16 cellular contexts compared by ENCODE assay signal in genomic region chr22:49623715-49624114, GRCh38.
DNase-seq lines count a peak whose midpoint lies in the region; ATAC-seq and TF ChIP-seq lines count a peak whose summit lies in the region.
"Had no signal": no experiment of that assay in that cellular context is flagged by ENCODE, and none has a peak within 500 bp of the region (broad histone marks: within the 10 kb centered on the region; RNA-seq: fewer than 3 reads in every experiment).

No MANE protein-coding gene starts in this region.

- H3K9me3 ChIP-seq in psoas muscle = no peaks in the 10 kb centered on the region
- H3K9me3 ChIP-seq: BLaER1, Caco-2 had no signal

- no peaks in the 10 kb centered on the region for H3K27me3 Mint-ChIP-seq in activated naive CD8-positive, alpha-beta T cell treated with anti-CD3 and anti-CD28 coated beads, Interleukin-2, amount 50 U/mL, for 24 hours
- no peaks in the 10 kb centered on the region for H3K27me3 Mint-ChIP-seq in activated naive CD8-positive, alpha-beta T cell treated with anti-CD3 and anti-CD28 coated beads for 36 hours
- no peaks in the 10 kb centered on the region for H3K27me3 Mint-ChIP-seq in natural killer cell treated with Interleukin-12 subunit alpha and Interleukin-12 subunit beta and Interleukin-15 and Interleukin-18, amount 100 ng/mL, for 72 hours
- no peaks in the 10 kb centered on the region for H3K27me3 Mint-ChIP-seq in natural killer cell (ENCODE audit: low read depth in 2 of 2)
- H3K27me3 Mint-ChIP-seq: CD8-positive, alpha-beta memory T cell had no signal

- no peak overlapping the region for H3K4me3 Mint-ChIP-seq in activated naive CD8-positive, alpha-beta T cell treated with anti-CD3 and anti-CD28 coated beads, Interleukin-2, amount 50 U/mL, for 24 hours
- H3K4me3 Mint-ChIP-seq in activated naive CD8-positive, alpha-beta T cell treated with anti-CD3 and anti-CD28 coated beads for 36 hours = no peak overlapping the region
- H3K4me3 Mint-ChIP-seq in natural killer cell treated with Interleukin-12 subunit alpha and Interleukin-12 subunit beta and Interleukin-15 and Interleukin-18, amount 100 ng/mL, for 72 hours = no peak overlapping the region
- no peak overlapping the region for H3K4me3 Mint-ChIP-seq in natural killer cell
- H3K4me3 Mint-ChIP-seq: CD8-positive, alpha-beta memory T cell had no signal

- H3K4me1 Mint-ChIP-seq in activated naive CD8-positive, alpha-beta T cell treated with anti-CD3 and anti-CD28 coated beads, Interleukin-2, amount 50 U/mL, for 24 hours = peaks cover 15% of the 10 kb centered on the region
- H3K4me1 Mint-ChIP-seq in activated naive CD8-positive, alpha-beta T cell treated with anti-CD3 and anti-CD28 coated beads for 36 hours = peaks cover 3% of the 10 kb centered on the region
- H3K4me1 Mint-ChIP-seq in natural killer cell treated with Interleukin-12 subunit alpha and Interleukin-12 subunit beta and Interleukin-15 and Interleukin-18, amount 100 ng/mL, for 72 hours (ENCODE audit: low read depth in 2 of 2) = peaks cover 8 to 16% of the 10 kb centered on the region in 2 donors
- H3K4me1 Mint-ChIP-seq in natural killer cell = peaks cover 5 to 22% of the 10 kb centered on the region in 2 donors

- 76 to 90% (median 80%) methylated on average over 13 of the region's 13 CpGs for WGBS in psoas muscle, 3 donors

- TF ChIP-seq CTCF in natural killer cell (IDR thresholded peaks at IDR 0.05) (no peak), psoas muscle (IDR thresholded peaks at IDR 0.05) (no peak)

- H3K9me3 Mint-ChIP-seq in activated naive CD8-positive, alpha-beta T cell treated with anti-CD3 and anti-CD28 coated beads, Interleukin-2, amount 50 U/mL, for 24 hours = no peaks in the 10 kb centered on the region
- H3K9me3 Mint-ChIP-seq in activated naive CD8-positive, alpha-beta T cell treated with anti-CD3 and anti-CD28 coated beads for 36 hours = no peaks in the 10 kb centered on the region
- no peaks in the 10 kb centered on the region for H3K9me3 Mint-ChIP-seq in natural killer cell treated with Interleukin-12 subunit alpha and Interleukin-12 subunit beta and Interleukin-15 and Interleukin-18, amount 100 ng/mL, for 72 hours
- H3K9me3 Mint-ChIP-seq in natural killer cell = no peaks in the 10 kb centered on the region
- H3K9me3 Mint-ChIP-seq: CD8-positive, alpha-beta memory T cell had no signal

- peak; percentile 23 for ATAC-seq in activated naive CD8-positive, alpha-beta T cell treated with anti-CD3 and anti-CD28 coated beads, Interleukin-2, amount 50 U/mL, for 24 hours
- no peak for ATAC-seq in natural killer cell treated with Interleukin-12 subunit alpha and Interleukin-12 subunit beta and Interleukin-15 and Interleukin-18, amount 100 ng/mL, for 72 hours
- ATAC-seq in natural killer cell (no peak), psoas muscle (no peak)
- ATAC-seq: HCT116, HepG2 had no signal

- intact Hi-C loops in natural killer cell (cut with micrococcal nuclease) (no loop called here), psoas muscle (cut with DNase I) (no loop called here)

- no peaks in the 10 kb centered on the region for H3K4me1 ChIP-seq in psoas muscle
- H3K4me1 ChIP-seq: Caco-2 had no signal

- peak overlapping the region; percentile 11 for H3K27ac Mint-ChIP-seq in activated naive CD8-positive, alpha-beta T cell treated with anti-CD3 and anti-CD28 coated beads, Interleukin-2, amount 50 U/mL, for 24 hours
- no peak overlapping the region for H3K27ac Mint-ChIP-seq in activated naive CD8-positive, alpha-beta T cell treated with anti-CD3 and anti-CD28 coated beads for 36 hours
- H3K27ac Mint-ChIP-seq in natural killer cell treated with Interleukin-12 subunit alpha and Interleukin-12 subunit beta and Interleukin-15 and Interleukin-18, amount 100 ng/mL, for 72 hours = no peak overlapping the region
- no peak overlapping the region for H3K27ac Mint-ChIP-seq in natural killer cell

- no peak overlapping the region for H3K4me3 ChIP-seq in psoas muscle
- H3K4me3 ChIP-seq: BLaER1 had no signal

- H3K36me3 ChIP-seq in psoas muscle (ENCODE audit: insufficient read depth in 1 of 2, low read depth in 1 of 2) = no peaks in the 10 kb centered on the region

- peak; percentile 8 for DNase-seq in activated naive CD8-positive, alpha-beta T cell treated with anti-CD3 and anti-CD28 coated beads, Interleukin-2, amount 50 U/mL, for 24 hours
- DNase-seq in activated naive CD8-positive, alpha-beta T cell treated with anti-CD3 and anti-CD28 coated beads for 36 hours = no peak
- DNase-seq in natural killer cell treated with Interleukin-12 subunit alpha and Interleukin-12 subunit beta and Interleukin-15 and Interleukin-18, amount 100 ng/mL, for 72 hours (ENCODE audit: low spot score) = peak; percentile 50
- no peak for DNase-seq in natural killer cell
- DNase-seq in psoas muscle = peak; percentile 2 to 38
- DNase-seq in mesenteric fat pad (ENCODE audit: low spot score) = no peak
- DNase-seq in NCI-H1417 treated with DMSO at 0.1 percent for 48 hours (lab: John Stamatoyannopoulos, UW) = no peak
- DNase-seq: 8988T; AML-193; Caco-2; CD8-positive, alpha-beta memory T cell; DMS53; GF-D8 had no signal

- no peak overlapping the region for H3K27ac ChIP-seq in psoas muscle
- H3K27ac ChIP-seq: BLaER1 had no signal

- H3K36me3 Mint-ChIP-seq in activated naive CD8-positive, alpha-beta T cell treated with anti-CD3 and anti-CD28 coated beads, Interleukin-2, amount 50 U/mL, for 24 hours (ENCODE audit: low read depth) = peaks cover 4% of the 10 kb centered on the region
- H3K36me3 Mint-ChIP-seq in activated naive CD8-positive, alpha-beta T cell treated with anti-CD3 and anti-CD28 coated beads for 36 hours = peaks cover under 1% of the 10 kb centered on the region
- H3K36me3 Mint-ChIP-seq in natural killer cell treated with Interleukin-12 subunit alpha and Interleukin-12 subunit beta and Interleukin-15 and Interleukin-18, amount 100 ng/mL, for 72 hours = no peaks in the 10 kb centered on the region
- no peaks in the 10 kb centered on the region for H3K36me3 Mint-ChIP-seq in natural killer cell

- peaks cover 0 to 22% (median 5%) of the 10 kb centered on the region in 3 donors for H3K27me3 ChIP-seq in psoas muscle (ENCODE audit: insufficient read depth in 3 of 3, low read length in 2 of 3)
- H3K27me3 ChIP-seq: BLaER1 had no signal

Comparison
In these comparisons a context has a peak if more than half of its experiments do, and no peak if none do; other contexts are left out.
1. DNase-seq: peak in activated naive CD8-positive, alpha-beta T cell treated with anti-CD3 and anti-CD28 coated beads, Interleukin-2, amount 50 U/mL, for 24 hours (single experiment), natural killer cell treated with Interleukin-12 subunit alpha and Interleukin-12 subunit beta and Interleukin-15 and Interleukin-18, amount 100 ng/mL, for 72 hours (single experiment) and psoas muscle (2 of 2); none in activated naive CD8-positive, alpha-beta T cell treated with anti-CD3 and anti-CD28 coated beads for 36 hours (single experiment), natural killer cell (single experiment), mesenteric fat pad (single experiment) and NCI-H1417 treated with DMSO at 0.1 percent for 48 hours (single experiment).